Comparison of ENCODE assay signal across 10 cellular contexts in genomic region chr11:440065-441042, GRCh38. TPM values are rescaled to one million over a fixed set of nuclear protein-coding genes. Genes with fewer than 3 reads are reported as not detected.
DNase-seq lines count a peak whose midpoint lies in the region; ATAC-seq and TF ChIP-seq lines count a peak whose summit lies in the region.
"Had no signal": no experiment of that assay in that cellular context is flagged by ENCODE, and none has a peak within 500 bp of the region (broad histone marks: within the 10 kb centered on the region; RNA-seq: fewer than 3 reads in every experiment).

No MANE protein-coding gene starts in this region.

- H3K4me1 ChIP-seq in mucosa of rectum (ENCODE audit: control insufficient read depth in 2 of 2, insufficient read depth in 2 of 2, low read length in 2 of 2) (peaks cover 26% of the 10 kb centered on the region in 2 donors), neural progenitor cell (peaks cover 10% of the 10 kb centered on the region)
- H3K4me1 ChIP-seq: sigmoid colon had no signal

- H3K9me3 Mint-ChIP-seq in neural progenitor cell, result peaks cover 8% of the 10 kb centered on the region

- no peaks in the 10 kb centered on the region for H4K20me1 ChIP-seq in neural progenitor cell (ENCODE audit: low read depth)

- no peak overlapping the region for H2AFZ ChIP-seq in neural progenitor cell (replicated peaks)

- peak; percentile 23 for DNase-seq in EH (ENCODE audit: low read depth)
- DNase-seq in KBM-7, result peak; percentile 19
- DNase-seq in cardiac fibroblast (ENCODE audit: low read depth in 2 of 2), result peak; percentile 47 to 49
- no peak for DNase-seq in stimulated activated naive CD4-positive, alpha-beta T cell (lab: John Stamatoyannopoulos, UW)
- DNase-seq in neural progenitor cell (ENCODE audit: low spot score), result no peak
- DNase-seq: activated gamma-delta T cell, sigmoid colon, thyroid gland had no signal

- H3K9ac ChIP-seq in mucosa of rectum (ENCODE audit: low read depth in 1 of 2, low read length in 2 of 2), result peak overlapping the region; percentile 34 to 72
- H3K9ac ChIP-seq in neural progenitor cell, result no peak overlapping the region

- H3K4me2 ChIP-seq in neural progenitor cell, result no peak overlapping the region

- H3K27me3 ChIP-seq in mucosa of rectum (ENCODE audit: control insufficient read depth in 2 of 2, insufficient read depth in 2 of 2, low read length in 2 of 2) (no peaks in the 10 kb centered on the region), neural progenitor cell (no peaks in the 10 kb centered on the region)
- H3K27me3 ChIP-seq: thyroid gland had no signal

- H3K4me1 Mint-ChIP-seq in neural progenitor cell, result peaks cover 9% of the 10 kb centered on the region

- no peak overlapping the region for H3K4me3 ChIP-seq in cardiac fibroblast (replicated peaks in 1 of 2; ENCODE audit: low read depth in 2 of 2, low read length in 2 of 2)
- H3K4me3 ChIP-seq in mucosa of rectum (ENCODE audit: low read length in 2 of 2), result peak overlapping the region; percentile 69 to 70
- H3K4me3 ChIP-seq in neural progenitor cell, result no peak overlapping the region
- H3K4me3 ChIP-seq: sigmoid colon had no signal

- TF ChIP-seq CTCF in cardiac fibroblast (IDR thresholded peaks at IDR 0.05; ENCODE audit: low read depth, low read length) (peak; percentile 21), neural progenitor cell (IDR thresholded peaks at IDR 0.05) (no peak)

- no peaks in the 10 kb centered on the region for H3K9me3 ChIP-seq in mucosa of rectum (ENCODE audit: control insufficient read depth in 2 of 2, low read length in 2 of 2)
- H3K9me3 ChIP-seq in neural progenitor cell (ENCODE audit: low read depth), result no peaks in the 10 kb centered on the region
- H3K9me3 ChIP-seq: sigmoid colon, thyroid gland had no signal

- H3K27ac ChIP-seq in mucosa of rectum (ENCODE audit: low read depth in 2 of 2, low read length in 2 of 2) (no peak overlapping the region), neural progenitor cell (no peak overlapping the region)
- H3K27ac ChIP-seq: sigmoid colon, thyroid gland had no signal

- no peak for ATAC-seq in HG02678 (IDR thresholded peaks at IDR 0.05; ENCODE audit: unreplicated experiment)

- H3K36me3 Mint-ChIP-seq in neural progenitor cell, result no peaks in the 10 kb centered on the region

- H3F3A ChIP-seq in neural progenitor cell (ENCODE audit: low read depth), result no peaks in the 10 kb centered on the region

- in situ Hi-C loops in KBM-7 (cut with MboI; ENCODE audit: low pct_unique_long_range_greater_than_20kb, low sequenced_read_pairs), result no loop called here

- H3K27me3 Mint-ChIP-seq in neural progenitor cell (ENCODE audit: insufficient read depth, low read depth), result peaks cover 8% of the 10 kb centered on the region

- H3K36me3 ChIP-seq in mucosa of rectum (ENCODE audit: control insufficient read depth in 2 of 2, insufficient read depth in 2 of 2, low read length in 2 of 2) (no peaks in the 10 kb centered on the region), neural progenitor cell (no peaks in the 10 kb centered on the region)
- H3K36me3 ChIP-seq: sigmoid colon, thyroid gland had no signal

- H3K4me3 Mint-ChIP-seq in neural progenitor cell, result no peak overlapping the region

- H3K27ac Mint-ChIP-seq in neural progenitor cell, result no peak overlapping the region

- no peaks in the 10 kb centered on the region for H3K79me2 ChIP-seq in neural progenitor cell (ENCODE audit: low read depth)

RNA-seq across cellular contexts. Expression of gene ANO9, which starts 1.5 kb away (rescaled TPM):
- total RNA-seq in neural progenitor cell (ENCODE audit: low replicate concordance), result 1.3 and 4.7 TPM in 2 replicates

RNA-seq across cellular contexts. Expression of gene PTDSS2, which starts 9.7 kb away (rescaled TPM):
- 24.7 and 44.2 TPM in 2 replicates for total RNA-seq in neural progenitor cell (ENCODE audit: low replicate concordance)

RNA-seq across cellular contexts. Expression of gene SIGIRR, which starts 25.6 kb away (rescaled TPM):
- 5.4 and 8.4 TPM in 2 replicates for total RNA-seq in neural progenitor cell (ENCODE audit: low replicate concordance)

RNA-seq across cellular contexts. Expression of gene PKP3, which starts 46.3 kb away (rescaled TPM):
- total RNA-seq in neural progenitor cell (ENCODE audit: low replicate concordance), result 6.5 and 8.5 TPM in 2 replicates

Comparison
In these comparisons a context has a peak if more than half of its experiments do, and no peak if none do; other contexts are left out.
1. DNase-seq: peak in EH (single experiment), KBM-7 (single experiment) and cardiac fibroblast (2 of 2); none in stimulated activated naive CD4-positive, alpha-beta T cell (0 of 6) and neural progenitor cell (single experiment).
2. H3K4me3 ChIP-seq: peak in mucosa of rectum (2 of 2); none in cardiac fibroblast (0 of 2) and neural progenitor cell (single experiment).